In the genomic region with DNA sequence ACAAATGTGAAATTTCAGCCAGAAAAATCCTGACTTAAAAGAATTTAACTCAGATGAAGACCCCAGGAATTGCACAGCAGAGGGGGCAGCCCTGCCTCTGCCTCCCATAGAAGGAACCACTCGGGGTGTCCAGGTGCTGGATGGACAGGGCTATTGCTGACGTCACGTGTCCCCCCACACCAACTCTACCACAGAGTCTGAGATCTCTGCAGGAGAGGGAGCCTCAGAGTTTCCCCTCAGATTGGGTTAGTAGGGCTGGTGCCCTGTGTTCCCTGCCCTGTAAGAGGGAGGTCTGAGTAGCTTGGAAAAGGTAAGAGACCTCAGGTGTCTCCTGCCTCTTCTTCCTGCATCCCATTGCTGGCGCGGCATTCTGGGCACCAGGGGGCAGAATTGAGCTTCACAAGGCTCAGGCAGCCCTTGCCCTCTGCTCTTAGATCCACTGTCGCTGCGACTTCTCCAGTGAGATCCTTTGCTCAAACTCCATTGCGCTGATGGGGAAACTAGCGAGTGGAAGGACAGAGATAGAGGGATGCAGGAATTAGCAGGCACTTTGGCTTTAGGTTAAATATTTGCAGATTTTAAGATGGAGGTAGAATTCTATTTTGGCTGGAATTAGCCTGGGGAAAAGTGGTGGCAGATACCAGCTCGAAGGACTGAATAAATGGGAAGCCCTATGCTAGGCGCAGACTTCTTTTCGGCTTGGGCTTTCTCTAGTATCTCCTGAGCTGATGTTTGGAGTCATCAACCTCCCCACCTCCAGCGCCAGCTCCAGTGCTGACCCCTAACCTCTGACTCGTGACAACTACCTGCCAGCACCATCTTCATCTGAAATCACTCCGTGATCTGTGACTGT, we compare ENCODE assay signal across 9 cellular contexts. TPM values are rescaled to one million over a fixed set of nuclear protein-coding genes. Genes with fewer than 3 reads are reported as not detected.
DNase-seq lines count a peak whose midpoint lies in the region; ATAC-seq and TF ChIP-seq lines count a peak whose summit lies in the region.
"Had no signal": no experiment of that assay in that cellular context is flagged by ENCODE, and none has a peak within 500 bp of the region (broad histone marks: within the 10 kb centered on the region; RNA-seq: fewer than 3 reads in every experiment).

No MANE protein-coding gene starts in this region.

- no peak overlapping the region for H3K4ac ChIP-seq in IMR-90 (ENCODE audit: low read depth, low read length)

- no peak for TF ChIP-seq POLR2A in IMR-90 (IDR thresholded peaks at IDR 0.05; ENCODE audit: low read depth, low read length)

- H4K91ac ChIP-seq in IMR-90 (ENCODE audit: insufficient read depth, low read depth, low read length): no peak overlapping the region

- no peaks in the 10 kb centered on the region for H3K9me3 Mint-ChIP-seq in activated T-cell treated with anti-CD3 and anti-CD28 coated beads, Interleukin-2, amount 50 U/mL, for 72 hours
- no peaks in the 10 kb centered on the region for H3K9me3 Mint-ChIP-seq in nephron
- H3K9me3 Mint-ChIP-seq: T-helper 1 cell treated with Interleukin-12 subunit alpha and Interleukin-12 subunit beta and Interleukin-4 antibody, amounts not matched to agents 30 μg/mL and 1 μg/mL, for 36 hours had no signal

- H2AK5ac ChIP-seq in IMR-90 (ENCODE audit: low read depth, low read length): no peak overlapping the region

- H3K4me2 ChIP-seq in IMR-90 (ENCODE audit: low read depth, low read length) (no peak overlapping the region), PC-9 (no peak overlapping the region), fibroblast of lung (ENCODE audit: extremely low read depth, insufficient read depth, low read length) (no peak overlapping the region)

- TF ChIP-seq RAD21 in IMR-90 (IDR thresholded peaks at IDR 0.05; ENCODE audit: low read length): peak; percentile 79

- H3K9me1 ChIP-seq in IMR-90 (ENCODE audit: insufficient read depth, low read length): peaks cover 2% of the 10 kb centered on the region; the same call in 1 of the 2 replicates

- no peaks in the 10 kb centered on the region for H3K9me2 ChIP-seq in PC-9 (ENCODE audit: insufficient read depth)

- H3K9me3 ChIP-seq in IMR-90 (ENCODE audit: control insufficient read depth, insufficient read depth, low read length) (no peaks in the 10 kb centered on the region), PC-9 (ENCODE audit: insufficient read depth, low read depth) (no peaks in the 10 kb centered on the region), fibroblast of lung (ENCODE audit: control insufficient read depth, insufficient read depth, low read depth, low read length) (no peaks in the 10 kb centered on the region)

- H2BK5ac ChIP-seq in IMR-90 (ENCODE audit: low read depth, low read length, poor library complexity, severe bottlenecking): no peak overlapping the region

- H3K4me3 Mint-ChIP-seq in activated T-cell treated with anti-CD3 and anti-CD28 coated beads, Interleukin-2, amount 50 U/mL, for 72 hours: no peak overlapping the region
- peak overlapping the region; percentile 22 to 76 (median 74) for H3K4me3 Mint-ChIP-seq in nephron
- H3K4me3 Mint-ChIP-seq: T-helper 1 cell treated with Interleukin-12 subunit alpha and Interleukin-12 subunit beta and Interleukin-4 antibody, amounts not matched to agents 30 μg/mL and 1 μg/mL, for 36 hours had no signal

- H3K27me3 ChIP-seq in IMR-90 (ENCODE audit: control insufficient read depth, insufficient read depth, low read length): peaks cover 70% of the 10 kb centered on the region
- H3K27me3 ChIP-seq in PC-9 (ENCODE audit: insufficient read depth, low read depth): no peaks in the 10 kb centered on the region
- peaks cover 35% of the 10 kb centered on the region for H3K27me3 ChIP-seq in fibroblast of lung (ENCODE audit: control insufficient read depth, insufficient read depth, low read length)

- no peak overlapping the region for H4K8ac ChIP-seq in IMR-90 (ENCODE audit: low read depth in 2 of 2, low read length in 2 of 2)

- H3K36me3 ChIP-seq in IMR-90 (ENCODE audit: control insufficient read depth, insufficient read depth, low read length) (no peaks in the 10 kb centered on the region), PC-9 (ENCODE audit: low read depth) (no peaks in the 10 kb centered on the region), fibroblast of lung (ENCODE audit: control insufficient read depth, insufficient read depth, low read length) (no peaks in the 10 kb centered on the region)

- H3K4me3 ChIP-seq in IMR-90 (ENCODE audit: insufficient read depth, low read depth, low read length) (no peak overlapping the region), PC-9 (no peak overlapping the region), fibroblast of lung (replicated peaks in 1 of 4; ENCODE audit: control extremely low read depth in 1 of 4, insufficient read depth in 1 of 4, low read depth in 3 of 4, low read length in 4 of 4) (no peak overlapping the region)

- H3K79me2 ChIP-seq in PC-9 (ENCODE audit: low read depth): no peaks in the 10 kb centered on the region
- H3K79me2 ChIP-seq in fibroblast of lung (ENCODE audit: control insufficient read depth, insufficient read depth, low read length): no peaks in the 10 kb centered on the region

- no peak overlapping the region for H2AFZ ChIP-seq in IMR-90 (replicated peaks; ENCODE audit: low read length, poor library complexity)
- no peak overlapping the region for H2AFZ ChIP-seq in PC-9
- no peak overlapping the region for H2AFZ ChIP-seq in fibroblast of lung (ENCODE audit: low read length)

- BruUV-seq in IMR-90 (replicated peaks; lab: Mats Ljungman, UMichigan): no TSS peak
- BruUV-seq in PC-9 (replicated peaks; lab: Mats Ljungman, UMichigan): no TSS peak

- peaks cover 14% of the 10 kb centered on the region for H3K4me1 Mint-ChIP-seq in activated T-cell treated with anti-CD3 and anti-CD28 coated beads, Interleukin-2, amount 50 U/mL, for 72 hours (ENCODE audit: low read depth)
- peaks cover 9% of the 10 kb centered on the region for H3K4me1 Mint-ChIP-seq in nephron

- no peak overlapping the region for H3K27ac ChIP-seq in IMR-90 (ENCODE audit: insufficient read depth, low read length)
- H3K27ac ChIP-seq in PC-9: no peak overlapping the region
- no peak overlapping the region for H3K27ac ChIP-seq in fibroblast of lung (ENCODE audit: insufficient read depth, low read length)

- CTCF ChIA-PET in IMR-90 (lab: Yijun Ruan, JAX) (interaction anchor here (0.6 to 1.9 kb wide), 8 partner anchors 15 to 170 kb away, joined by 3 to 12 read pairs (median 4); partner anchors contain the start of gene MOB3C), PC-9 (lab: Charles Lee) (interaction anchor here (0.6 to 1.1 kb wide), 4 partner anchors 80 to 100 kb away, joined by 3 to 8 read pairs (median 5); a partner anchor contains a TSS)

- peaks cover 72% of the 10 kb centered on the region for H3K27me3 Mint-ChIP-seq in activated T-cell treated with anti-CD3 and anti-CD28 coated beads, Interleukin-2, amount 50 U/mL, for 72 hours (ENCODE audit: low read depth)
- peaks cover 94% of the 10 kb centered on the region for H3K27me3 Mint-ChIP-seq in nephron (ENCODE audit: low read depth)

- TF ChIP-seq CTCF in IMR-90 (conservative IDR thresholded peaks at IDR 0.05; ENCODE audit: low read depth, low read length): peak; percentile 82
- peak; percentile 93 for TF ChIP-seq CTCF in PC-9 (conservative IDR thresholded peaks at IDR 0.05)
- peak; percentile 73 to 96 for TF ChIP-seq CTCF in fibroblast of lung (conservative IDR thresholded peaks at IDR 0.05 in 1 of 2, IDR thresholded peaks at IDR 0.05 in 1 of 2; ENCODE audit: low read depth in 1 of 2, low read length in 2 of 2)
- TF ChIP-seq CTCF in nephron (IDR thresholded peaks at IDR 0.05; ENCODE audit: unreplicated experiment in 3 of 3): peak; percentile 88 to 93 (median 92)

- no peak overlapping the region for H2BK120ac ChIP-seq in IMR-90 (ENCODE audit: low read depth, low read length)

- peak; percentile 55 for ATAC-seq in IMR-90 (ENCODE audit: low read depth)
- peak; percentile 48 to 54 for ATAC-seq in activated T-cell treated with anti-CD3 and anti-CD28 coated beads, Interleukin-2, amount 50 U/mL, for 72 hours (replicated peaks in 1 of 2)
- ATAC-seq in GM21723 (IDR thresholded peaks at IDR 0.05; ENCODE audit: unreplicated experiment): no peak

- H3K4me1 ChIP-seq in IMR-90 (ENCODE audit: control insufficient read depth, insufficient read depth, low read length) (no peaks in the 10 kb centered on the region; the same call in 1 of the 2 replicates), PC-9 (replicated peaks; ENCODE audit: insufficient read depth) (peaks cover 8% of the 10 kb centered on the region; the same call in 1 of the 2 replicates), fibroblast of lung (ENCODE audit: control insufficient read depth, extremely low read depth, insufficient read depth, low read length) (no peaks in the 10 kb centered on the region)

- DNase-seq in DMS 273 treated with DMSO at 0.1 percent for 48 hours (lab: John Stamatoyannopoulos, UW) (peak; percentile 38), IMR-90 (peak; percentile 51), PC-9 (peak; percentile 54 to 84), fibroblast of lung (ENCODE audit: low read depth in 2 of 2) (peak; percentile 47 to 65)
- DNase-seq in activated T-cell treated with anti-CD3 and anti-CD28 coated beads, Interleukin-2, amount 50 U/mL, for 72 hours: peak; percentile 84
- peak; percentile 33 to 71 (median 57) for DNase-seq in stimulated activated naive CD4-positive, alpha-beta T cell (lab: John Stamatoyannopoulos, UW)

- in situ Hi-C loops in IMR-90 (cut with MboI; ENCODE audit: low sequenced_read_pairs): loop anchor here (5.0 kb wide), 1 partner anchor 80 kb away; no protein-coding TSS in a partner anchor

- H4K5ac ChIP-seq in IMR-90 (ENCODE audit: low read depth, low read length): no peak overlapping the region

- H2BK20ac ChIP-seq in IMR-90 (ENCODE audit: low read depth, low read length): no peak overlapping the region

- no peaks in the 10 kb centered on the region for H3K36me3 Mint-ChIP-seq in activated T-cell treated with anti-CD3 and anti-CD28 coated beads, Interleukin-2, amount 50 U/mL, for 72 hours (ENCODE audit: insufficient read depth in 2 of 2)
- H3K36me3 Mint-ChIP-seq in nephron (ENCODE audit: low read depth): no peaks in the 10 kb centered on the region

- no peak overlapping the region for H2BK15ac ChIP-seq in IMR-90 (ENCODE audit: low read depth, low read length)

- no peak overlapping the region for H3K18ac ChIP-seq in IMR-90 (ENCODE audit: low read depth, low read length)

- H3K56ac ChIP-seq in IMR-90 (ENCODE audit: extremely low read depth, insufficient read depth, low read length): no peak overlapping the region

- no peak overlapping the region for H3K9ac ChIP-seq in IMR-90 (ENCODE audit: low read depth, low read length)
- no peak overlapping the region for H3K9ac ChIP-seq in fibroblast of lung (ENCODE audit: insufficient read depth, low read length)

- POLR2A ChIA-PET in IMR-90 (lab: Charles Lee; ENCODE audit: unreplicated experiment) (no interaction called here), PC-9 (lab: Charles Lee; ENCODE audit: unreplicated experiment) (no interaction called here)

- no peak overlapping the region for H2AK9ac ChIP-seq in IMR-90 (replicated peaks; ENCODE audit: low read depth, low read length, poor library complexity)

- 3% methylated on average over 6 of the region's 15 CpGs; no CpG with 5 or more reads in 1 of the 2 experiments for WGBS in IMR-90 (ENCODE audit: extremely low coverage in 2 of 2, insufficient read length in 1 of 2), 2 experiments

- intact Hi-C loops in IMR-90 (cut with micrococcal nuclease) (loop anchor here (1.0 to 2.0 kb wide), 3 partner anchors 81 to 280 kb away; no protein-coding TSS in a partner anchor), PC-9 (cut with micrococcal nuclease; ENCODE audit: unreplicated experiment) (loop anchor here (1.0 to 10.0 kb wide), 4 partner anchors 30 to 548 kb away; no protein-coding TSS in a partner anchor)

- H3F3A ChIP-seq in PC-9 (ENCODE audit: insufficient read depth, low read depth): no peaks in the 10 kb centered on the region

- H3K27ac Mint-ChIP-seq in activated T-cell treated with anti-CD3 and anti-CD28 coated beads, Interleukin-2, amount 50 U/mL, for 72 hours: no peak overlapping the region
- no peak overlapping the region for H3K27ac Mint-ChIP-seq in nephron
- H3K27ac Mint-ChIP-seq: T-helper 1 cell treated with Interleukin-12 subunit alpha and Interleukin-12 subunit beta and Interleukin-4 antibody, amounts not matched to agents 30 μg/mL and 1 μg/mL, for 36 hours had no signal

- H3K79me1 ChIP-seq in IMR-90 (ENCODE audit: low read depth in 1 of 2, low read length in 2 of 2): no peaks in the 10 kb centered on the region

- dilution Hi-C loops in IMR-90 (cut with HindIII; ENCODE audit: low sequenced_read_pairs, unreplicated experiment): no loop called here

- no peak overlapping the region for H3K23ac ChIP-seq in IMR-90 (ENCODE audit: low read depth, low read length)

- no peak overlapping the region for H3K14ac ChIP-seq in IMR-90 (replicated peaks; ENCODE audit: low read depth, low read length)

- H4K20me1 ChIP-seq in IMR-90 (ENCODE audit: insufficient read depth, low read length) (no peaks in the 10 kb centered on the region), PC-9 (ENCODE audit: insufficient read depth) (no peaks in the 10 kb centered on the region), fibroblast of lung (ENCODE audit: control insufficient read depth, extremely low read depth, insufficient read depth, low read length) (no peaks in the 10 kb centered on the region)

RNA-seq across cellular contexts. Expression of gene DMBX1, which starts 42.8 kb away (rescaled TPM):
- total RNA-seq in IMR-90 (2012; rRNA removed) (not detected in 2 replicates), PC-9 (2021) (0.79 and 1.0 TPM in 2 replicates), fibroblast of lung (not detected in 2 replicates)
- polyA plus RNA-seq in IMR-90 (2012; rRNA removed) (not detected in 2 replicates), fibroblast of lung (not detected in 2 replicates)
- polyA plus RNA-seq in IMR-90 (2012; cell fraction: cytosol; rRNA removed): not detected in 2 replicates
- polyA plus RNA-seq in IMR-90 (2012; cell fraction: nucleus; rRNA removed; ENCODE audit: low replicate concordance): not detected in 2 replicates
- total RNA-seq in activated T-cell treated with anti-CD3 and anti-CD28 coated beads, Interleukin-2, amount 50 U/mL, for 72 hours: under 1 TPM in 1 of 2 donors, not detected in 1; 0.37 TPM
- not detected in 2 replicates for polyA plus RNA-seq in fibroblast of lung (2012)
- not detected in 2 replicates for polyA minus RNA-seq in fibroblast of lung (ENCODE audit: low replicate concordance)

RNA-seq across cellular contexts. Expression of gene FAAH, which starts 52.8 kb away (rescaled TPM):
- under 0.01 TPM in 1 of 2 replicates, not detected in the other for total RNA-seq in IMR-90 (2012; rRNA removed)
- polyA plus RNA-seq in IMR-90 (2012; rRNA removed): 0.19 and 0.29 TPM in 2 replicates
- polyA plus RNA-seq in IMR-90 (2012; cell fraction: cytosol; rRNA removed): 0.12 and 0.27 TPM in 2 replicates
- polyA plus RNA-seq in IMR-90 (2012; cell fraction: nucleus; rRNA removed; ENCODE audit: low replicate concordance): 2.3 and 3.0 TPM in 2 replicates
- total RNA-seq in PC-9 (2021): 19.1 and 23.8 TPM in 2 replicates
- total RNA-seq in activated T-cell treated with anti-CD3 and anti-CD28 coated beads, Interleukin-2, amount 50 U/mL, for 72 hours: 1 to 10 TPM; 5.1 to 8.8 TPM
- 1.7 and 2.1 TPM in 2 replicates for total RNA-seq in fibroblast of lung
- 0.27 and 0.61 TPM in 2 replicates for polyA plus RNA-seq in fibroblast of lung
- 0.23 and 0.78 TPM in 2 replicates for polyA plus RNA-seq in fibroblast of lung (2012)
- 0.12 and 1.5 TPM in 2 replicates for polyA minus RNA-seq in fibroblast of lung (ENCODE audit: low replicate concordance)

Comparison
In these comparisons a context has a peak if more than half of its experiments do, and no peak if none do; other contexts are left out.
1. H3K4me3 Mint-ChIP-seq: peak in nephron (3 of 3); none in activated T-cell treated with anti-CD3 and anti-CD28 coated beads, Interleukin-2, amount 50 U/mL, for 72 hours (0 of 2).
2. Peak in every context shown above with its lines, with median percentiles within 50 percentile points of each other: DNase-seq and CTCF ChIP-seq.